16 cellular contexts compared by ENCODE assay signal in genomic region chr12:78918221-78918620, GRCh38. TPM values are rescaled to one million over a fixed set of nuclear protein-coding genes. Genes with fewer than 3 reads are reported as not detected.
"Had no signal": no experiment of that assay in that cellular context is flagged by ENCODE, and none has a peak within 500 bp of the region (broad histone marks: within the 10 kb centered on the region; RNA-seq: fewer than 3 reads in every experiment).

No MANE protein-coding gene starts in this region.

- H3K9ac ChIP-seq: neural progenitor cell had no signal

- ATAC-seq: activated CD4-positive, CD25-positive, alpha-beta regulatory T cell treated with anti-CD3 and anti-CD28 coated beads, Interleukin-2, amount 50 U/mL, for 24 hours; esophagus mucosa; left colon; psoas muscle; right lobe of liver had no signal

- H2AFZ ChIP-seq: neural progenitor cell had no signal

- H3K27me3 ChIP-seq: breast epithelium, neural progenitor cell, right lobe of liver had no signal

- DNase-seq: activated CD4-positive, alpha-beta T cell treated with anti-CD3 and anti-CD28 coated beads, Interleukin-2, amount 50 U/mL, for 1 hour; activated CD8-positive, alpha-beta memory T cell treated with anti-CD3 and anti-CD28 coated beads for 24 hours; activated naive CD8-positive, alpha-beta T cell treated with anti-CD3 and anti-CD28 coated beads for 36 hours; amygdala; left colon; naive B cell; psoas muscle; right lobe of liver; stimulated activated CD4-positive, alpha-beta T cell treated with anti-CD3 and anti-CD28 coated beads, Interleukin-12 subunit alpha, Interleukin-12 subunit beta, amount 100 ng/mL, for 4 hours; stimulated activated CD4-positive, alpha-beta T cell treated with anti-CD3 and anti-CD28 coated beads, Interleukin-2, amount 100 ng/mL, for 24 hours had no signal

- H3K27ac ChIP-seq: breast epithelium, neural progenitor cell, psoas muscle, right lobe of liver, thoracic aorta had no signal

- H3K4me2 ChIP-seq: neural progenitor cell had no signal

- H3K36me3 ChIP-seq: breast epithelium, neural progenitor cell, right lobe of liver, thoracic aorta had no signal

- H3K4me1 ChIP-seq: breast epithelium, neural progenitor cell, psoas muscle, right lobe of liver had no signal

- H3K9me3 ChIP-seq: breast epithelium, psoas muscle, right lobe of liver, thoracic aorta had no signal

- H3K4me3 ChIP-seq: breast epithelium, neural progenitor cell, psoas muscle, right lobe of liver, thoracic aorta had no signal

RNA-seq across cellular contexts. Expression of gene SYT1, which starts 53.6 kb away (rescaled TPM):
- total RNA-seq: activated naive CD8-positive, alpha-beta T cell treated with anti-CD3 and anti-CD28 coated beads for 36 hours; activated T-helper 1 cell treated with anti-CD3 and anti-CD28 coated beads, Interleukin-12 subunit alpha, Interleukin-12 subunit beta, Interleukin-2, Interleukin-4 antibody, amounts not matched to agents 30 ng/mL and 10 ng/mL and 1 ng/mL, durations not matched to agents 14 hours and 24 hours and 36 hours had no signal
